Comparison of ENCODE assay signal across 35 cellular contexts in the genomic region with DNA sequence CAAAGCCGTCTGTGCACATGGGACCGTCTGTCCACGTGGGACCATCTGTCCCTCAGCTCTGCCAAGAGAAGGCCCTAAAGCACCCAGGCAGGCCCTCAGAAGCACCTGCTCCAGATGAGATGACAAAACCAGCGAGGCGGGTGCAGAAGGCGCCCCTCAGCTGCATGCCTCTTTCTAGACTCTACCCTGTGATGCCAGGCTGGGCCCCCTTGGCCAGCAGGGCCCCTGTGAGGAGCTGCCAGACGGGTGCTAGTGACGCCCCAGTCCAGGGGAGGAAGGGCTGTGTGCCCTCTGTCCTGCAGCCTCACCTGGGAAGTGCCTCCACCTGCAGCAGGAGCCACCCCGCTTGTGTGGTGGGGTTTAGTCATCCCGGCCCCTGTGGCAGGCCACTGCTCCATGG.
"Had no signal": no experiment of that assay in that cellular context is flagged by ENCODE, and none has a peak within 500 bp of the region (broad histone marks: within the 10 kb centered on the region; RNA-seq: fewer than 3 reads in every experiment).

No MANE protein-coding gene starts in this region.

- H3K27ac ChIP-seq: body of pancreas, brain microvascular endothelial cell, breast epithelium, VCaP had no signal

- H3K4me3 ChIP-seq: body of pancreas, breast epithelium had no signal

- H3K27me3 ChIP-seq: body of pancreas, brain microvascular endothelial cell had no signal

- ATAC-seq: activated CD8-positive, alpha-beta T cell treated with anti-CD3 and anti-CD28 coated beads for 36 hours; activated naive CD8-positive, alpha-beta T cell treated with anti-CD3 and anti-CD28 coated beads, Interleukin-2, amount 50 U/mL, for 24 hours; activated T-cell treated with anti-CD3 and anti-CD28 coated beads, Interleukin-2, amount 50 U/mL, for 72 hours; body of pancreas had no signal

- H3K4me3 Mint-ChIP-seq: activated B cell treated with CpG ODN at 0.5 μM for 24 hours; activated CD4-positive, alpha-beta memory T cell treated with anti-CD3 and anti-CD28 coated beads for 36 hours; activated CD4-positive, alpha-beta T cell treated with anti-CD3 and anti-CD28 coated beads, Interleukin-2, amount 10 ng/mL, durations not matched to agents 24 days and 14 days; activated CD8-positive, alpha-beta T cell treated with anti-CD3 and anti-CD28 coated beads for 36 hours; activated naive CD4-positive, alpha-beta T cell treated with anti-CD3 and anti-CD28 coated beads, Interleukin-2, amount 10 ng/mL, durations not matched to agents 7 days and 5 days; activated naive CD4-positive, alpha-beta T cell treated with anti-CD3 and anti-CD28 coated beads, Interleukin-2, amount 50 U/mL, for 24 hours; activated naive CD8-positive, alpha-beta T cell; activated naive CD8-positive, alpha-beta T cell treated with anti-CD3 and anti-CD28 coated beads, Interleukin-2, amount 10 ng/mL, durations not matched to agents 7 days and 5 days; activated naive CD8-positive, alpha-beta T cell treated with anti-CD3 and anti-CD28 coated beads, Interleukin-2, amount 50 U/mL, for 24 hours; activated T-cell treated with anti-CD3 and anti-CD28 coated beads, Interleukin-2, amount 50 U/mL, for 4 hours; activated T-cell treated with anti-CD3 and anti-CD28 coated beads, Interleukin-2, amount 50 U/mL, for 72 hours; central memory CD8-positive, alpha-beta T cell; T-helper 1 cell treated with Interleukin-12 subunit alpha and Interleukin-12 subunit beta and Interleukin-4 antibody, amounts not matched to agents 30 μg/mL and 1 μg/mL, for 36 hours; T-helper 2 cell treated with Interferon-gamma antibody and Interleukin-4, amounts not matched to agents 5 μg/mL and 100 μg/mL, for 36 hours had no signal

- DNase-seq: activated B cell treated with CpG ODN at 0.5 μM for 24 hours; activated CD4-positive, alpha-beta memory T cell treated with anti-CD3 and anti-CD28 coated beads for 36 hours; activated CD4-positive, alpha-beta T cell treated with anti-CD3 and anti-CD28 coated beads for 4 hours; activated CD4-positive, alpha-beta T cell treated with anti-CD3 and anti-CD28 coated beads, Interleukin-2, amount 10 ng/mL, durations not matched to agents 24 days and 14 days; activated CD4-positive, alpha-beta T cell treated with anti-CD3 and anti-CD28 coated beads, Interleukin-2, amount 50 U/mL, for 1 hour; activated CD4-positive, alpha-beta T cell treated with anti-CD3 and anti-CD28 coated beads, Interleukin-2, amount 50 U/mL, for 4 hours; activated CD4-positive, CD25-positive, alpha-beta regulatory T cell treated with anti-CD3 and anti-CD28 coated beads, Interleukin-2, amount 50 U/mL, for 72 hours; activated CD8-positive, alpha-beta memory T cell treated with anti-CD3 and anti-CD28 coated beads, Interleukin-2, amount 50 U/mL, for 4 hours; activated CD8-positive, alpha-beta T cell treated with anti-CD3 and anti-CD28 coated beads for 36 hours; activated gamma-delta T cell; activated naive CD4-positive, alpha-beta T cell treated with anti-CD3 and anti-CD28 coated beads, Interleukin-2, amount 10 ng/mL, durations not matched to agents 7 days and 5 days; activated naive CD4-positive, alpha-beta T cell treated with Interleukin-2 at 50 U/mL for 16 hours; activated naive CD8-positive, alpha-beta T cell treated with anti-CD3 and anti-CD28 coated beads, Interleukin-2, amount 10 ng/mL, durations not matched to agents 7 days and 5 days; activated naive CD8-positive, alpha-beta T cell treated with anti-CD3 and anti-CD28 coated beads, Interleukin-2, amount 50 U/mL, for 24 hours; activated T-cell treated with anti-CD3 and anti-CD28 coated beads for 4 hours; activated T-cell treated with anti-CD3 and anti-CD28 coated beads, Interleukin-2, amount 50 U/mL, for 1 hour; activated T-cell treated with anti-CD3 and anti-CD28 coated beads, Interleukin-2, amount 50 U/mL, for 4 hours; activated T-cell treated with anti-CD3 and anti-CD28 coated beads, Interleukin-2, amount 50 U/mL, for 72 hours; aorta; body of pancreas; brain microvascular endothelial cell; caudate nucleus; cerebellar nuclear complex; SW 1271; T-helper 1 cell; T-helper 2 cell; T-helper 9 cell had no signal

- H3K9me3 Mint-ChIP-seq: activated B cell treated with CpG ODN at 0.5 μM for 24 hours; activated CD4-positive, alpha-beta memory T cell treated with anti-CD3 and anti-CD28 coated beads for 36 hours; activated CD4-positive, alpha-beta T cell treated with anti-CD3 and anti-CD28 coated beads, Interleukin-2, amount 10 ng/mL, durations not matched to agents 24 days and 14 days; activated CD8-positive, alpha-beta T cell treated with anti-CD3 and anti-CD28 coated beads for 36 hours; activated naive CD4-positive, alpha-beta T cell treated with anti-CD3 and anti-CD28 coated beads, Interleukin-2, amount 10 ng/mL, durations not matched to agents 7 days and 5 days; activated naive CD4-positive, alpha-beta T cell treated with anti-CD3 and anti-CD28 coated beads, Interleukin-2, amount 50 U/mL, for 24 hours; activated naive CD8-positive, alpha-beta T cell treated with anti-CD3 and anti-CD28 coated beads, Interleukin-2, amount 10 ng/mL, durations not matched to agents 7 days and 5 days; activated naive CD8-positive, alpha-beta T cell treated with anti-CD3 and anti-CD28 coated beads, Interleukin-2, amount 50 U/mL, for 24 hours; activated T-cell treated with anti-CD3 and anti-CD28 coated beads, Interleukin-2, amount 50 U/mL, for 4 hours; activated T-cell treated with anti-CD3 and anti-CD28 coated beads, Interleukin-2, amount 50 U/mL, for 72 hours; activated T-helper 2 cell treated with anti-CD3 and anti-CD28 coated beads, Interferon-gamma antibody, Interleukin-2, Interleukin-4, amounts not matched to agents 10 μg/mL and 5 μg/mL and 100 μg/mL, durations not matched to agents 14 hours and 24 hours and 36 hours; central memory CD8-positive, alpha-beta T cell; T-helper 1 cell treated with Interleukin-12 subunit alpha and Interleukin-12 subunit beta and Interleukin-4 antibody, amounts not matched to agents 30 μg/mL and 1 μg/mL, for 36 hours; T-helper 2 cell treated with Interferon-gamma antibody and Interleukin-4, amounts not matched to agents 5 μg/mL and 100 μg/mL, for 36 hours had no signal

- H3K36me3 Mint-ChIP-seq: activated CD4-positive, alpha-beta memory T cell treated with anti-CD3 and anti-CD28 coated beads for 36 hours; activated naive CD4-positive, alpha-beta T cell treated with anti-CD3 and anti-CD28 coated beads, Interleukin-2, amount 10 ng/mL, durations not matched to agents 7 days and 5 days; activated naive CD4-positive, alpha-beta T cell treated with anti-CD3 and anti-CD28 coated beads, Interleukin-2, amount 50 U/mL, for 24 hours; activated naive CD8-positive, alpha-beta T cell; activated naive CD8-positive, alpha-beta T cell treated with anti-CD3 and anti-CD28 coated beads, Interleukin-2, amount 10 ng/mL, durations not matched to agents 7 days and 5 days had no signal

- H3K4me1 ChIP-seq: body of pancreas, breast epithelium had no signal

- H3K27me3 Mint-ChIP-seq: activated B cell treated with CpG ODN at 0.5 μM for 24 hours; activated CD4-positive, alpha-beta memory T cell treated with anti-CD3 and anti-CD28 coated beads for 36 hours; activated CD4-positive, alpha-beta T cell treated with anti-CD3 and anti-CD28 coated beads, Interleukin-2, amount 10 ng/mL, durations not matched to agents 24 days and 14 days; activated CD8-positive, alpha-beta T cell treated with anti-CD3 and anti-CD28 coated beads for 36 hours; activated naive CD4-positive, alpha-beta T cell treated with anti-CD3 and anti-CD28 coated beads, Interleukin-2, amount 50 U/mL, for 24 hours; activated naive CD8-positive, alpha-beta T cell; activated naive CD8-positive, alpha-beta T cell treated with anti-CD3 and anti-CD28 coated beads, Interleukin-2, amount 50 U/mL, for 24 hours; central memory CD8-positive, alpha-beta T cell had no signal

- H3K9me3 ChIP-seq: body of pancreas, breast epithelium had no signal

- H3K27ac Mint-ChIP-seq: activated B cell treated with CpG ODN at 0.5 μM for 24 hours; activated CD4-positive, alpha-beta memory T cell treated with anti-CD3 and anti-CD28 coated beads for 36 hours; activated CD4-positive, alpha-beta T cell treated with anti-CD3 and anti-CD28 coated beads, Interleukin-2, amount 10 ng/mL, durations not matched to agents 24 days and 14 days; activated CD8-positive, alpha-beta T cell treated with anti-CD3 and anti-CD28 coated beads for 36 hours; activated naive CD4-positive, alpha-beta T cell treated with anti-CD3 and anti-CD28 coated beads, Interleukin-2, amount 10 ng/mL, durations not matched to agents 7 days and 5 days; activated naive CD4-positive, alpha-beta T cell treated with anti-CD3 and anti-CD28 coated beads, Interleukin-2, amount 50 U/mL, for 24 hours; activated naive CD8-positive, alpha-beta T cell; activated naive CD8-positive, alpha-beta T cell treated with anti-CD3 and anti-CD28 coated beads, Interleukin-2, amount 10 ng/mL, durations not matched to agents 7 days and 5 days; activated naive CD8-positive, alpha-beta T cell treated with anti-CD3 and anti-CD28 coated beads, Interleukin-2, amount 50 U/mL, for 24 hours; activated T-cell treated with anti-CD3 and anti-CD28 coated beads, Interleukin-2, amount 50 U/mL, for 72 hours; activated T-helper 2 cell treated with anti-CD3 and anti-CD28 coated beads, Interferon-gamma antibody, Interleukin-2, Interleukin-4, amounts not matched to agents 10 μg/mL and 5 μg/mL and 100 μg/mL, durations not matched to agents 14 hours and 24 hours and 36 hours; T-helper 1 cell treated with Interleukin-12 subunit alpha and Interleukin-12 subunit beta and Interleukin-4 antibody, amounts not matched to agents 30 μg/mL and 1 μg/mL, for 36 hours; T-helper 2 cell treated with Interferon-gamma antibody and Interleukin-4, amounts not matched to agents 5 μg/mL and 100 μg/mL, for 36 hours had no signal

- H3K4me1 Mint-ChIP-seq: activated B cell treated with CpG ODN at 0.5 μM for 24 hours; activated CD4-positive, alpha-beta T cell treated with anti-CD3 and anti-CD28 coated beads, Interleukin-2, amount 10 ng/mL, durations not matched to agents 24 days and 14 days; activated naive CD4-positive, alpha-beta T cell treated with anti-CD3 and anti-CD28 coated beads, Interleukin-2, amount 10 ng/mL, durations not matched to agents 7 days and 5 days; activated naive CD4-positive, alpha-beta T cell treated with anti-CD3 and anti-CD28 coated beads, Interleukin-2, amount 50 U/mL, for 24 hours; activated naive CD8-positive, alpha-beta T cell treated with anti-CD3 and anti-CD28 coated beads, Interleukin-2, amount 10 ng/mL, durations not matched to agents 7 days and 5 days; activated naive CD8-positive, alpha-beta T cell treated with anti-CD3 and anti-CD28 coated beads, Interleukin-2, amount 50 U/mL, for 24 hours; central memory CD8-positive, alpha-beta T cell had no signal

- H3K36me3 ChIP-seq: brain microvascular endothelial cell, breast epithelium had no signal
